8 cellular contexts compared by ENCODE assay signal in the genomic region with DNA sequence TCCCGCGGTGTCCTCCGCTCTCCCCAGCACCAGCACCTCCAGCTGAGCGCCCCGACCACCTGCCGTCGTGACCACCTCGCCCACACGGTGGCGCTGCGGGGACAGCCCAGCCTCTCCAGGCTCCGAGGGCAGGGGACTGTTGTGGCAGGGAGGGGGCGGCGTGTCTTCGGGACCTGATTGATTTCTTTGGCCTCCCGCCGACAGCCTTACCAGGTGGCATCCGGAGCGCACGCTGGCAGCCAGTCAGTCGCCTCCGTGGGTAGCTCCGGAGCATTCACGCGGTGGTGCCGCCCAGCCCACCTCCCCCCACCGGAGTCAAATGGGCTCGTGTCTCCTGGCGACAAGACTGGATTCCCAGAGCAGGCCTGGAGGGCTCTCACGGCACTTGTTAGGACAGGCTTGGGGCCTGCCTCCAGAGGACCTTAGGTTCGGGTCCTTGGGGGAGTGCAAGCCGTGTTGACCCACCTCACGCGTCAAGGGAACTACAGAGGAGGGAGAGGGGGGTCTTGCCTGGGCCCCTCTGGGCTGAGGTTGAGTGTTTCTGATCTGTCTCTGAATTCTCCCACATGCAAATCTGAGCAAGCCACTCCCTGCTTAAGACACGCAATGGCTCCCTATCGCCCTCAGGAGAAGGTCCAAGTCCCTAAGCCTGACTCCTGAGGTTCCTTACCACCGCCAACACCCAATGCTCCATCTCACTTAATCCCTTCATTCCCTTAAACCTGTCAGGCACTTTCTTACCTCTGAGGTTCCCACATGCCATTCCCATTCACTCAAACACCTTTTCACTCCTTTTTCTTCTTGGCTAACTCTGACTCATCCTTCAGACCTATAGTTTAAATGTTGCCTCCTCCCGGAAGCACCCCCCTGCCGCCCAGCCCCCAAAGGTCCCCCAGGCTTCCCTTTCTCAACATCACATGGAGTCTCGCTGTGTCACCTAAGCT. TPM values are rescaled to one million over a fixed set of nuclear protein-coding genes. Genes with fewer than 3 reads are reported as not detected.
A peak's percentile ranks its signal among the peaks of the same experiment; 100 is the strongest.
DNase-seq lines count a peak whose midpoint lies in the region; ATAC-seq and TF ChIP-seq lines count a peak whose summit lies in the region.

No MANE protein-coding gene starts in this region.

- H3K4me1 Mint-ChIP-seq in activated CD4-positive, alpha-beta T cell treated with anti-CD3 and anti-CD28 coated beads for 36 hours, result peaks cover 3% of the 10 kb centered on the region

- no peak overlapping the region for H3K27ac Mint-ChIP-seq in activated CD4-positive, alpha-beta T cell treated with anti-CD3 and anti-CD28 coated beads for 36 hours

- CTCF ChIA-PET in activated CD4-positive, alpha-beta T cell treated with anti-CD3 and anti-CD28 coated beads for 36 hours (lab: Charles Lee), result interaction anchor here (0.7 to 1.0 kb wide), 6 partner anchors 9 to 446 kb away, joined by 3 to 6 read pairs (median 4); no protein-coding TSS in a partner anchor

- peak; percentile 84 for TF ChIP-seq CTCF in choroid plexus epithelial cell (conservative IDR thresholded peaks at IDR 0.05; ENCODE audit: low read depth, low read length)

- ATAC-seq in HG02885 (IDR thresholded peaks at IDR 0.05; ENCODE audit: poor library complexity, unreplicated experiment), result peak; percentile 65
- peak; percentile 88 for ATAC-seq in activated CD4-positive, alpha-beta T cell treated with anti-CD3 and anti-CD28 coated beads for 36 hours
- ATAC-seq in left colon, result peak; percentile 65
- ATAC-seq in GM19328 (IDR thresholded peaks at IDR 0.05; ENCODE audit: unreplicated experiment), result no peak

- intact Hi-C loops in activated CD4-positive, alpha-beta T cell treated with anti-CD3 and anti-CD28 coated beads for 36 hours (cut with DNase I, micrococcal nuclease), result loop anchor here in 1 of 2 experiments (1.0 to 5.0 kb wide), 2 partner anchors 146 to 441 kb away; no protein-coding TSS in a partner anchor
- intact Hi-C loops in left colon (cut with DNase I, micrococcal nuclease), result loop anchor here in 1 of 2 donors (10.0 kb wide), 1 partner anchor 64 kb away; no protein-coding TSS in a partner anchor

- peak; percentile 70 for DNase-seq in DMS79 treated with DMSO at 0.1 percent for 48 hours (lab: John Stamatoyannopoulos, UW)
- DNase-seq in NCI-H2227 (lab: John Stamatoyannopoulos, UW; ENCODE audit: unreplicated experiment), result peak; percentile 81
- DNase-seq in activated CD4-positive, alpha-beta T cell treated with anti-CD3 and anti-CD28 coated beads for 36 hours, result peak; percentile 88
- peak; percentile 65 for DNase-seq in choroid plexus epithelial cell (ENCODE audit: low read depth)
- peak; percentile 61 to 74 for DNase-seq in left colon
- DNase-seq in stimulated activated CD4-positive, alpha-beta T cell treated with anti-CD3 and anti-CD28 coated beads, Interleukin-2, amount 100 ng/mL, for 24 hours, result peak; percentile 74 to 82

- peak overlapping the region; percentile 27 for H3K4me3 ChIP-seq in choroid plexus epithelial cell (ENCODE audit: low read depth, low read length)

- H3K9me3 Mint-ChIP-seq in activated CD4-positive, alpha-beta T cell treated with anti-CD3 and anti-CD28 coated beads for 36 hours (ENCODE audit: low read depth), result no peaks in the 10 kb centered on the region

- H3K4me3 Mint-ChIP-seq in activated CD4-positive, alpha-beta T cell treated with anti-CD3 and anti-CD28 coated beads for 36 hours, result no peak overlapping the region

- POLR2A ChIA-PET in activated CD4-positive, alpha-beta T cell treated with anti-CD3 and anti-CD28 coated beads for 36 hours (lab: Charles Lee), result no interaction called here

- peaks cover 17% of the 10 kb centered on the region for H3K27me3 Mint-ChIP-seq in activated CD4-positive, alpha-beta T cell treated with anti-CD3 and anti-CD28 coated beads for 36 hours

- no peaks in the 10 kb centered on the region for H3K36me3 Mint-ChIP-seq in activated CD4-positive, alpha-beta T cell treated with anti-CD3 and anti-CD28 coated beads for 36 hours (ENCODE audit: low read depth)

RNA-seq across cellular contexts. Expression of a gene that starts 51.2 kb away (rescaled TPM):
- total RNA-seq in activated CD4-positive, alpha-beta T cell treated with anti-CD3 and anti-CD28 coated beads for 36 hours, result not detected
- total RNA-seq in left colon, result 1 to 10 TPM; 2.0 to 5.6 TPM
